31 cellular contexts compared by ENCODE assay signal in genomic region chr7:118330373-118330772, GRCh38.
DNase-seq lines count a peak whose midpoint lies in the region; ATAC-seq and TF ChIP-seq lines count a peak whose summit lies in the region.
"Had no signal": no experiment of that assay in that cellular context is flagged by ENCODE, and none has a peak within 500 bp of the region (broad histone marks: within the 10 kb centered on the region; RNA-seq: fewer than 3 reads in every experiment).

No MANE protein-coding gene starts in this region.

- H3K27ac Mint-ChIP-seq in WTC11: 0 out of 2 replicates have a peak overlapping the region, but pooled peaks have one; percentile 1
- H3K27ac Mint-ChIP-seq: activated CD4-positive, alpha-beta T cell treated with anti-CD3 and anti-CD28 coated beads, Interleukin-2, amount 10 ng/mL, durations not matched to agents 24 days and 14 days; activated naive CD8-positive, alpha-beta T cell treated with anti-CD3 and anti-CD28 coated beads for 36 hours; CD4-positive, alpha-beta T cell; naive B cell; stimulated activated naive CD8-positive, alpha-beta T cell treated with anti-CD3 and anti-CD28 coated beads, Interleukin-15, Interleukin-2, amounts not matched to agents 100 ng/mL and 50 ng/mL, for 24 hours had no signal

- CTCF ChIA-PET in WTC11 (lab: Charles Lee): no interaction called here

- no peaks in the 10 kb centered on the region for H3K27me3 Mint-ChIP-seq in WTC11 (ENCODE audit: low read depth)

- H3K9me3 ChIP-seq in left lung: no peaks in the 10 kb centered on the region
- H3K9me3 ChIP-seq: Peyer's patch, SJCRH30, testis had no signal

- no peak overlapping the region for H3K4me3 ChIP-seq in left lung
- no peak overlapping the region for H3K4me3 ChIP-seq in coronary artery
- H3K4me3 ChIP-seq: cardiac muscle cell, Peyer's patch, SJCRH30, testis had no signal

- peak; percentile 44 for ATAC-seq in HG02885 (IDR thresholded peaks at IDR 0.05; ENCODE audit: poor library complexity, unreplicated experiment)
- ATAC-seq in WTC11: no peak
- ATAC-seq in left lung: peak; percentile 82
- no peak for ATAC-seq in HG03460 (IDR thresholded peaks at IDR 0.05; ENCODE audit: unreplicated experiment)
- ATAC-seq: right cardiac atrium had no signal

- H3K4me1 Mint-ChIP-seq in WTC11: peaks cover 15% of the 10 kb centered on the region
- H3K4me1 Mint-ChIP-seq: activated naive CD8-positive, alpha-beta T cell treated with anti-CD3 and anti-CD28 coated beads for 36 hours; naive B cell had no signal

- H3K9me3 Mint-ChIP-seq in WTC11: no peaks in the 10 kb centered on the region
- H3K9me3 Mint-ChIP-seq: activated CD4-positive, alpha-beta T cell treated with anti-CD3 and anti-CD28 coated beads, Interleukin-2, amount 10 ng/mL, durations not matched to agents 24 days and 14 days; activated naive CD8-positive, alpha-beta T cell treated with anti-CD3 and anti-CD28 coated beads for 36 hours; CD4-positive, alpha-beta T cell; H9; stimulated activated naive CD8-positive, alpha-beta T cell treated with anti-CD3 and anti-CD28 coated beads, Interleukin-15, Interleukin-2, amounts not matched to agents 100 ng/mL and 50 ng/mL, for 24 hours had no signal

- DNase-seq in DMS53 (lab: John Stamatoyannopoulos, UW) (peak; percentile 69), WTC11 (ENCODE audit: low spot score) (no peak), left lung (no peak), NCI-H1048 (lab: John Stamatoyannopoulos, UW) (no peak), coronary artery (ENCODE audit: low spot score) (no peak), NCI-H2171 (lab: John Stamatoyannopoulos, UW) (no peak)
- DNase-seq: activated CD4-positive, alpha-beta T cell treated with anti-CD3 and anti-CD28 coated beads, Interleukin-2, amount 10 ng/mL, durations not matched to agents 24 days and 14 days; activated CD8-positive, alpha-beta memory T cell treated with anti-CD3 and anti-CD28 coated beads for 24 hours; activated effector memory CD4-positive, alpha-beta T cell treated with Interleukin-2 at 50 U/mL for 16 hours; activated naive CD8-positive, alpha-beta T cell treated with anti-CD3 and anti-CD28 coated beads for 36 hours; anterior cingulate cortex; CD4-positive, alpha-beta T cell; effector CD8-positive, alpha-beta T cell; glutamatergic neuron; H9; islet precursor cell; Kasumi-1; midbrain; naive B cell; NCI-H1092 treated with DMSO at 0.1 percent for 48 hours; NCI-H187 treated with DMSO at 0.1 percent for 48 hours; NCI-H774; Peyer's patch; right cardiac atrium; SJCRH30; stimulated activated CD4-positive, alpha-beta T cell treated with anti-CD3 and anti-CD28 coated beads, Interleukin-2, amount 100 ng/mL, for 24 hours; testis had no signal

- peaks cover 0 to 7% of the 10 kb centered on the region in 2 donors for H3K27me3 ChIP-seq in left lung
- H3K27me3 ChIP-seq: cardiac muscle cell, Peyer's patch, SJCRH30, testis had no signal

- no peak for TF ChIP-seq CTCF in WTC11 (IDR thresholded peaks at IDR 0.05)
- no peak for TF ChIP-seq CTCF in left lung (IDR thresholded peaks at IDR 0.05)
- no peak for TF ChIP-seq CTCF in coronary artery (IDR thresholded peaks at IDR 0.05)

- POLR2A ChIA-PET in WTC11 (lab: Charles Lee): no interaction called here

- intact Hi-C loops in left lung (cut with DNase I): no loop called here

- no peak overlapping the region for H3K4me3 Mint-ChIP-seq in WTC11
- H3K4me3 Mint-ChIP-seq: activated CD4-positive, alpha-beta T cell treated with anti-CD3 and anti-CD28 coated beads, Interleukin-2, amount 10 ng/mL, durations not matched to agents 24 days and 14 days; activated naive CD8-positive, alpha-beta T cell treated with anti-CD3 and anti-CD28 coated beads for 36 hours; CD4-positive, alpha-beta T cell; H9; naive B cell; stimulated activated naive CD8-positive, alpha-beta T cell treated with anti-CD3 and anti-CD28 coated beads, Interleukin-15, Interleukin-2, amounts not matched to agents 100 ng/mL and 50 ng/mL, for 24 hours had no signal

- H3K36me3 Mint-ChIP-seq in WTC11: no peaks in the 10 kb centered on the region
- H3K36me3 Mint-ChIP-seq: activated naive CD8-positive, alpha-beta T cell treated with anti-CD3 and anti-CD28 coated beads for 36 hours; naive B cell had no signal

- no peak overlapping the region for H3K27ac ChIP-seq in left lung
- H3K27ac ChIP-seq in coronary artery: no peak overlapping the region
- H3K27ac ChIP-seq: cardiac muscle cell, Peyer's patch, SJCRH30, testis had no signal

- no peaks in the 10 kb centered on the region for H3K36me3 ChIP-seq in left lung
- H3K36me3 ChIP-seq: cardiac muscle cell, Peyer's patch, SJCRH30 had no signal

- no peaks in the 10 kb centered on the region for H3K4me1 ChIP-seq in left lung
- H3K4me1 ChIP-seq: Peyer's patch, SJCRH30, testis had no signal

TF ChIP-seq in WTC11, 78 proteins besides CTCF, POLR2A, EP300 and RAD21 (continues in another document):
- TF ChIP-seq AFF4 (CRISPR knock-in tag; IDR thresholded peaks at IDR 0.05; ENCODE audit: borderline replicate concordance) (no peak), MAX (CRISPR knock-in tag; IDR thresholded peaks at IDR 0.05) (no peak), GABPB1 (CRISPR knock-in tag; IDR thresholded peaks at IDR 0.05) (no peak), HMGA2 (CRISPR knock-in tag; IDR thresholded peaks at IDR 0.05) (no peak), AR (CRISPR knock-in tag; IDR thresholded peaks at IDR 0.05) (no peak), FOXK1 (CRISPR knock-in tag; IDR thresholded peaks at IDR 0.05) (no peak), RORB (CRISPR knock-in tag; IDR thresholded peaks at IDR 0.05) (no peak), NFATC4 (CRISPR knock-in tag; IDR thresholded peaks at IDR 0.05) (no peak), ATF6 (CRISPR knock-in tag; IDR thresholded peaks at IDR 0.05) (no peak), ZNF138 (CRISPR knock-in tag; conservative IDR thresholded peaks at IDR 0.05) (no peak), RELA (CRISPR knock-in tag; IDR thresholded peaks at IDR 0.05; ENCODE audit: borderline replicate concordance) (no peak)

Comparison
In these comparisons a context has a peak if more than half of its experiments do, and no peak if none do; other contexts are left out.
1. ATAC-seq: peak in HG02885 (single experiment) and left lung (single experiment); none in WTC11 (single experiment) and HG03460 (single experiment).